In the genomic region with DNA sequence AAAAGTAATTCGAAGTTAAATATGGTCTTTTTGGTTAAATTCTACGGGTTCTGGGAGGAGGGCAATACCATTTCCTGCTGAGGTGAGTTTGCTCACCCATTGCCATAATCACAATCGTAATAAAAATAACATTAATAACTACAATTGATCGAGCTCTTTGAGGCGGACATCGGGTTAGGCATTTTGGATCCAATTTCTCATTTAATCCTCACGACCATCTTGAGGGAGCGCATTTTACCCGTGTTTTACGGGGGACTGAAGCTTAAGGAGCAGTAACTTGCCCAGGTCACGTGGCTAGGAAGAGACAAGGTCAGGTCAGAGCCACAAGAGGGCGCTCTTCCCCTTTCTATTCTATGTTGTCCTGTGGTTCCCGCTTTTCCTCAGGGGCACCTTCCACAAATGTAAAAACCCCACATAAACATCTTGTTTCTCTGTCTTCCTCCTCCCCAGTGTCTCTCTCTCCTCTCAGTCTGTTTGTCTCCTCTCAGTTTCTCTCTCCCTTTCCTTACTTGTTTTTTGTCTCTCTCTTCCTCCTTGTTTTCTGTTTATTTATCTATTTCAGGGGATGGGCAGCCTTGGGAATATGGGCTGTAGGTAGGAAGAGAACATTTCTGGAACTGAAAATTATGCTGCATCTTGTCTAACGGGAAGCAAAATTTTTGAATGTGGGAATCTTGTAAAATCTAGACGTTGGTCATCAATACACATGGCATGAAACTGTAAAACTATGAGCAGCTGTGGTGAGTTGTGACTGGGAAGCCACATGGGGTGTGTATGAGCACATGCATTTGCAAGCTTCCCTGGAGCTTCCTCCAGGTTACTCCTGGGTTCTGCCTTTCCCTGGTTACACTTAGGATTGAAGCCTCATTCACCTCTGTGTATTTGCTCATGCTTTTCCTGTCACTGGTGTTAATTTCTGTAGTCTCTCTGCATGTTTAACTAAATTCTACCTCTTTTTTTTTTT, we compare ENCODE assay signal across 8 cellular contexts.
DNase-seq lines count a peak whose midpoint lies in the region; FAIRE-seq and TF ChIP-seq lines count a peak whose summit lies in the region.

No MANE protein-coding gene starts in this region.

- peak; percentile 82 for TF ChIP-seq CTCF in LNCaP clone FGC (IDR thresholded peaks at IDR 0.05; ENCODE audit: control insufficient read depth, extremely low read depth, insufficient read depth)
- TF ChIP-seq CTCF in RWPE1 (conservative IDR thresholded peaks at IDR 0.05; ENCODE audit: low read depth) = peak; percentile 94
- TF ChIP-seq CTCF in neutrophil (IDR thresholded peaks at IDR 0.05) = peak; percentile 83

- FAIRE-seq in frontal cortex (lab: Jason Lieb, UNC) = no peak

- DNase-seq in ELF-1 (ENCODE audit: low read depth, low spot score) (peak; percentile 90), H7 (peak; percentile 75), LNCaP clone FGC (ENCODE audit: low read depth) (no peak), RWPE1 (ENCODE audit: low spot score) (peak; percentile 77), frontal cortex (ENCODE audit: low spot score in 2 of 2) (peak; percentile 61 to 64)
- DNase-seq in activated effector memory CD4-positive, alpha-beta T cell treated with anti-CD3 and anti-CD28 coated beads, Interleukin-2, amount 50 U/mL, for 16 hours = peak; percentile 84

- no peaks in the 10 kb centered on the region; the same call in 1 of the 2 replicates for H3K27me3 ChIP-seq in H7 (ENCODE audit: control insufficient read depth, insufficient read depth, low read length)
- H3K27me3 ChIP-seq in neutrophil = peaks cover 48% of the 10 kb centered on the region
- H3K27me3 ChIP-seq in subcutaneous abdominal adipose tissue (ENCODE audit: control insufficient read depth in 5 of 5, insufficient read depth in 4 of 5, low read length in 5 of 5) = peaks cover 0 to 4% (median 0%) of the 10 kb centered on the region in 5 donors

- H3K4me1 ChIP-seq in neutrophil (ENCODE audit: control insufficient read depth in 1 of 2, insufficient read depth in 1 of 2, low read depth in 1 of 2, low read length in 1 of 2) (peaks cover 13 to 15% of the 10 kb centered on the region in 2 experiments), subcutaneous abdominal adipose tissue (ENCODE audit: control insufficient read depth in 5 of 5, insufficient read depth in 5 of 5, low read length in 5 of 5) (peaks cover 0 to 15% (median 15%) of the 10 kb centered on the region in 5 donors)

- H3K9ac ChIP-seq in subcutaneous abdominal adipose tissue (ENCODE audit: low read length in 5 of 5) = peak overlapping the region; percentile 56 to 76 (median 70)

- CTCF ChIA-PET in RWPE1 (lab: Yijun Ruan, JAX) = interaction anchor here (0.6 to 1.1 kb wide), 18 partner anchors 9 to 1669 kb away, joined by 3 to 11 read pairs (median 3); no protein-coding TSS in a partner anchor

- H3K27ac ChIP-seq in RWPE1 = no peak overlapping the region
- H3K27ac ChIP-seq in neutrophil = no peak overlapping the region
- no peak overlapping the region for H3K27ac ChIP-seq in subcutaneous abdominal adipose tissue (ENCODE audit: low read depth, low read length)

- POLR2A ChIA-PET in RWPE1 (lab: Yijun Ruan, JAX; ENCODE audit: low non-redundant PET) = interaction anchor here (0.7 kb wide), 1 partner anchor 70 kb away, joined by 6 read pairs; no protein-coding TSS in a partner anchor

- H3K4me3 ChIP-seq in H7 (ENCODE audit: insufficient read depth, low read depth, low read length) = peak overlapping the region; percentile 58
- peak overlapping the region; percentile 55 for H3K4me3 ChIP-seq in LNCaP clone FGC (ENCODE audit: low read depth, low read length)
- H3K4me3 ChIP-seq in neutrophil (ENCODE audit: low read depth in 1 of 2, low read length in 1 of 2) = peak overlapping the region; percentile 60 to 61
- peak overlapping the region; percentile 71 to 92 (median 75) for H3K4me3 ChIP-seq in subcutaneous abdominal adipose tissue (ENCODE audit: low read depth in 1 of 5, low read length in 5 of 5)

- H3K36me3 ChIP-seq in H7 (replicated peaks; ENCODE audit: control insufficient read depth, insufficient read depth, low read length) = no peaks in the 10 kb centered on the region
- no peaks in the 10 kb centered on the region for H3K36me3 ChIP-seq in neutrophil
- H3K36me3 ChIP-seq in subcutaneous abdominal adipose tissue (ENCODE audit: control insufficient read depth in 5 of 5, insufficient read depth in 5 of 5, low read length in 5 of 5) = no peaks in the 10 kb centered on the region

- H3K9me3 ChIP-seq in neutrophil = no peaks in the 10 kb centered on the region
- no peaks in the 10 kb centered on the region for H3K9me3 ChIP-seq in subcutaneous abdominal adipose tissue (ENCODE audit: control insufficient read depth in 5 of 5, low read length in 5 of 5)
